18 cellular contexts compared by ENCODE assay signal in the genomic region with DNA sequence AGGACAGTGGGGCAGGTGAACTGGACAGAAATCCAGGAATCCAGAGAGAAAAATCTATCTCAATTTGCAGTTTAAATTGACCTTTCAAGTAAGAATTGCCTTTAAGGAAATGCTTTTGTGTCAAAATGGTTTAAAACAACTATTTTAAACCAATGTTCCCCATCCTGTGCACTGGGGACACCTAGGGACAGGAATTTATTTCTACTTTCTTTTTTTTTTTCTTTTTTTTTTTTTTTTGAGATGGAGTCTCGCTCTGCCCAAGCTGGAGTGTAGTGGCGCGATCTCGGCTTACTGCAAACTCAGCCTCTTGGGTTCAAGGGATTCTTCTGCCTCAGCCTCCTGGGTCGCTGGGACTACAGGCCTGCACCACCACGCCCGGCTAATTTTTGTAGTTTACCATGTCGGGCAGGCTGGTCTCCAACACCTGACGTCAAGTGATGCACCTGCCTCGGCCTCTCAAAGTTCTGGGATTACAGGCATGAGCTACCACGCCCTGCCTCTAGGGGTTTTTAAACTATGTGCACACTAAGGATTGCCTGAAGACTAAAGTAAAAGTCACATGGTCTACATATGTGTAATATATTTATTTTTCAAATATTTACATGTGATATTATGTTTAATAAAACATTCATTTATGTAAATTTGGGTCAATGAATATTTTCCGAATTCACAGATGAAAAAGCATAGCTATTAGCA.
DNase-seq lines count a peak whose midpoint lies in the region; ATAC-seq, FAIRE-seq and TF ChIP-seq lines count a peak whose summit lies in the region.
"Had no signal": no experiment of that assay in that cellular context is flagged by ENCODE, and none has a peak within 500 bp of the region (broad histone marks: within the 10 kb centered on the region; RNA-seq: fewer than 3 reads in every experiment).

No MANE protein-coding gene starts in this region.

- ATAC-seq in GM18873 (IDR thresholded peaks at IDR 0.05; ENCODE audit: low FRiP score, unreplicated experiment) (no peak), HG03460 (IDR thresholded peaks at IDR 0.05; ENCODE audit: unreplicated experiment) (no peak)
- ATAC-seq: left ventricle myocardium superior, pancreas had no signal

- peak; percentile 2 for DNase-seq in HTR-8/SVneo (ENCODE audit: insufficient read length, low spot score)
- DNase-seq in adipocyte (ENCODE audit: low read depth) = peak; percentile 9
- DNase-seq in iPS-NIHi7 (ENCODE audit: extremely low spot score) = peak; percentile 47
- no peak for DNase-seq in stimulated activated CD4-positive, alpha-beta T cell treated with anti-CD3 and anti-CD28 coated beads, Interleukin-15, amount 100 ng/mL, for 24 hours
- no peak for DNase-seq in C1 segment of cervical spinal cord (lab: John Stamatoyannopoulos, UW)
- DNase-seq: activated CD4-positive, alpha-beta T cell treated with anti-CD3 and anti-CD28 coated beads, Interleukin-2, amount 10 ng/mL, durations not matched to agents 7 days and 5 days; dorsolateral prefrontal cortex; hippocampal formation; left ventricle myocardium superior; NCI-H345; pancreas; thyroid gland had no signal

- no peak overlapping the region for H3K4me3 ChIP-seq in adipocyte (ENCODE audit: low read length)
- H3K4me3 ChIP-seq: dorsolateral prefrontal cortex, esophagus muscularis mucosa, pancreas, thyroid gland had no signal

- H3K9ac ChIP-seq in adipocyte (ENCODE audit: low read length) = no peak overlapping the region
- H3K9ac ChIP-seq: KMS-11 had no signal

- H3K27ac ChIP-seq in C4-2B = no peak overlapping the region
- H3K27ac ChIP-seq: dorsolateral prefrontal cortex, esophagus muscularis mucosa, KMS-11, pancreas, thyroid gland had no signal

- H3K27me3 ChIP-seq in adipocyte (replicated peaks; ENCODE audit: control insufficient read depth, insufficient read depth, low read length) = no peaks in the 10 kb centered on the region
- H3K27me3 ChIP-seq: esophagus muscularis mucosa, pancreas, thyroid gland had no signal

- no peaks in the 10 kb centered on the region for H3K4me1 ChIP-seq in adipocyte (ENCODE audit: control insufficient read depth, insufficient read depth, low read length)
- H3K4me1 ChIP-seq: pancreas, thyroid gland had no signal

- H3K9me3 ChIP-seq in adipocyte (ENCODE audit: control insufficient read depth, low read length) = peaks cover 5% of the 10 kb centered on the region
- H3K9me3 ChIP-seq: pancreas, thyroid gland had no signal

- H3K36me3 ChIP-seq in adipocyte (ENCODE audit: control insufficient read depth, insufficient read depth, low read length, severe bottlenecking) = no peaks in the 10 kb centered on the region
- H3K36me3 ChIP-seq: esophagus muscularis mucosa, pancreas, thyroid gland had no signal

- peak; percentile 23 for TF ChIP-seq CTCF in C4-2B (conservative IDR thresholded peaks at IDR 0.05)

- FAIRE-seq in HTR-8/SVneo (lab: Jason Lieb, UNC) = no peak
- FAIRE-seq: pancreas, TTC549 had no signal

Comparison
In these comparisons a context has a peak if more than half of its experiments do, and no peak if none do; other contexts are left out.
1. DNase-seq: peak in HTR-8/SVneo (single experiment), adipocyte (single experiment) and iPS-NIHi7 (single experiment); none in stimulated activated CD4-positive, alpha-beta T cell treated with anti-CD3 and anti-CD28 coated beads, Interleukin-15, amount 100 ng/mL, for 24 hours (single experiment) and C1 segment of cervical spinal cord (0 of 14).